15 cellular contexts compared by ENCODE assay signal in genomic region chr9:2411459-2412215, GRCh38.
DNase-seq lines count a peak whose midpoint lies in the region; ATAC-seq, FAIRE-seq and TF ChIP-seq lines count a peak whose summit lies in the region.
"Had no signal": no experiment of that assay in that cellular context is flagged by ENCODE, and none has a peak within 500 bp of the region (broad histone marks: within the 10 kb centered on the region; RNA-seq: fewer than 3 reads in every experiment).

No MANE protein-coding gene starts in this region.

- no peaks in the 10 kb centered on the region for H3K36me3 ChIP-seq in mesodermal cell (ENCODE audit: control insufficient read depth, insufficient read depth, low read length)
- H3K36me3 ChIP-seq: tibial nerve had no signal

- no peaks in the 10 kb centered on the region for H3K9me3 Mint-ChIP-seq in activated naive CD4-positive, alpha-beta T cell treated with anti-CD3 and anti-CD28 coated beads, Interleukin-2, amount 50 U/mL, for 72 hours

- TF ChIP-seq POLR2A in GM12892 (IDR thresholded peaks at IDR 0.05; ENCODE audit: low read depth, low read length): no peak

- H3K4me3 ChIP-seq in mesodermal cell (ENCODE audit: extremely low read depth, insufficient read depth, low read length, poor library complexity, severe bottlenecking): no peak overlapping the region
- H3K4me3 ChIP-seq: tibial nerve had no signal

- no peaks in the 10 kb centered on the region for H3K9me3 ChIP-seq in mesodermal cell (ENCODE audit: control insufficient read depth, low read length)

- no peaks in the 10 kb centered on the region for H3K36me3 Mint-ChIP-seq in activated naive CD4-positive, alpha-beta T cell treated with anti-CD3 and anti-CD28 coated beads, Interleukin-2, amount 50 U/mL, for 72 hours

- peaks cover 24% of the 10 kb centered on the region for H3K4me1 ChIP-seq in mesodermal cell (ENCODE audit: control insufficient read depth, insufficient read depth, low read length, poor library complexity, severe bottlenecking)

- H3K27ac Mint-ChIP-seq in activated naive CD4-positive, alpha-beta T cell treated with anti-CD3 and anti-CD28 coated beads, Interleukin-2, amount 50 U/mL, for 72 hours: no peak overlapping the region
- H3K27ac Mint-ChIP-seq: activated CD8-positive, alpha-beta T cell treated with anti-CD3 and anti-CD28 coated beads, Interleukin-2, amount 10 ng/mL, durations not matched to agents 7 days and 5 days had no signal

- H3K27ac ChIP-seq in caudate nucleus (ENCODE audit: low read depth, low read length) (peak overlapping the region; percentile 18), mesodermal cell (ENCODE audit: low read depth, low read length, severe bottlenecking) (peak overlapping the region; percentile 97)
- H3K27ac ChIP-seq: tibial nerve had no signal

- WGBS in mesodermal cell (ENCODE audit: insufficient coverage in 2 of 2), 2 experiments: 80% methylated on average over 1 of the region's 8 CpGs; no CpG with 5 or more reads in 1 of the 2 experiments

- ATAC-seq in activated naive CD4-positive, alpha-beta T cell treated with anti-CD3 and anti-CD28 coated beads, Interleukin-2, amount 50 U/mL, for 72 hours: no peak
- ATAC-seq: activated CD8-positive, alpha-beta T cell treated with anti-CD3 and anti-CD28 coated beads, Interleukin-2, amount 10 ng/mL, durations not matched to agents 7 days and 5 days had no signal

- no peak for FAIRE-seq in GM12892 (lab: Jason Lieb, UNC)

- DNase-seq in A172 (ENCODE audit: low spot score): peak; percentile 68
- peak; percentile 8 for DNase-seq in HT1080 (ENCODE audit: low read depth)
- no peak for DNase-seq in caudate nucleus (lab: John Stamatoyannopoulos, UW)
- no peak for DNase-seq in activated naive CD4-positive, alpha-beta T cell treated with anti-CD3 and anti-CD28 coated beads, Interleukin-2, amount 50 U/mL, for 72 hours (ENCODE audit: low spot score in 2 of 2)
- DNase-seq in SHP77 (lab: John Stamatoyannopoulos, UW): no peak
- DNase-seq in GM12892 (ENCODE audit: insufficient read length): no peak
- DNase-seq in NCI-H1417 (lab: John Stamatoyannopoulos, UW): no peak
- DNase-seq: 8988T; activated CD8-positive, alpha-beta T cell treated with anti-CD3 and anti-CD28 coated beads, Interleukin-2, amount 10 ng/mL, durations not matched to agents 7 days and 5 days; activated naive CD4-positive, alpha-beta T cell treated with anti-CD3 and anti-CD28 coated beads, Interleukin-2, amount 50 U/mL, for 16 hours; DMS53; effector CD4-positive, alpha-beta T cell; NCI-H345 had no signal

Comparison
In these comparisons a context has a peak if more than half of its experiments do, and no peak if none do; other contexts are left out.
1. DNase-seq: peak in A172 (single experiment) and HT1080 (single experiment); none in caudate nucleus (0 of 61), activated naive CD4-positive, alpha-beta T cell treated with anti-CD3 and anti-CD28 coated beads, Interleukin-2, amount 50 U/mL, for 72 hours (0 of 2), SHP77 (0 of 2), GM12892 (single experiment) and NCI-H1417 (0 of 3).